Comparison of ENCODE assay signal across 16 cellular contexts in genomic region chr1:76285578-76286135, GRCh38.
DNase-seq lines count a peak whose midpoint lies in the region; ATAC-seq lines count a peak whose summit lies in the region.
"Had no signal": no experiment of that assay in that cellular context is flagged by ENCODE, and none has a peak within 500 bp of the region (broad histone marks: within the 10 kb centered on the region; RNA-seq: fewer than 3 reads in every experiment).

No MANE protein-coding gene starts in this region.

- H3K27ac Mint-ChIP-seq in activated CD4-positive, alpha-beta T cell treated with anti-CD3 and anti-CD28 coated beads, Interleukin-2, amount 10 ng/mL, durations not matched to agents 24 days and 14 days: peak overlapping the region; percentile 62
- peak overlapping the region; percentile 24 to 46 for H3K27ac Mint-ChIP-seq in stimulated activated naive CD8-positive, alpha-beta T cell treated with anti-CD3 and anti-CD28 coated beads, Interleukin-15, amount 100 ng/mL, for 72 hours
- peak overlapping the region; percentile 33 for H3K27ac Mint-ChIP-seq in activated T-helper 2 cell treated with anti-CD3 and anti-CD28 coated beads, Interferon-gamma antibody, Interleukin-2, Interleukin-4, amounts not matched to agents 10 μg/mL and 5 μg/mL and 100 μg/mL, durations not matched to agents 14 hours and 24 hours and 36 hours
- no peak overlapping the region for H3K27ac Mint-ChIP-seq in immature natural killer cell
- H3K27ac Mint-ChIP-seq: progenitor cell of endocrine pancreas had no signal

- no peaks in the 10 kb centered on the region for H3K27me3 Mint-ChIP-seq in activated CD4-positive, alpha-beta T cell treated with anti-CD3 and anti-CD28 coated beads, Interleukin-2, amount 10 ng/mL, durations not matched to agents 24 days and 14 days
- H3K27me3 Mint-ChIP-seq in stimulated activated naive CD8-positive, alpha-beta T cell treated with anti-CD3 and anti-CD28 coated beads, Interleukin-15, amount 100 ng/mL, for 72 hours: no peaks in the 10 kb centered on the region
- no peaks in the 10 kb centered on the region for H3K27me3 Mint-ChIP-seq in activated T-helper 2 cell treated with anti-CD3 and anti-CD28 coated beads, Interferon-gamma antibody, Interleukin-2, Interleukin-4, amounts not matched to agents 10 μg/mL and 5 μg/mL and 100 μg/mL, durations not matched to agents 14 hours and 24 hours and 36 hours (ENCODE audit: low read depth)
- no peaks in the 10 kb centered on the region for H3K27me3 Mint-ChIP-seq in immature natural killer cell (ENCODE audit: low read depth in 3 of 3)
- H3K27me3 Mint-ChIP-seq: progenitor cell of endocrine pancreas had no signal

- no peaks in the 10 kb centered on the region for H3K27me3 ChIP-seq in thymus (ENCODE audit: control insufficient read depth, insufficient read depth)
- H3K27me3 ChIP-seq: testis had no signal

- ATAC-seq in stimulated activated naive CD8-positive, alpha-beta T cell treated with anti-CD3 and anti-CD28 coated beads, Interleukin-15, amount 100 ng/mL, for 72 hours: no peak
- no peak for ATAC-seq in stimulated activated naive CD8-positive, alpha-beta T cell treated with anti-CD3 and anti-CD28 coated beads, Interleukin-15, Interleukin-2, amounts not matched to agents 100 U/mL and 50 U/mL, for 24 hours
- ATAC-seq in GM21526 (IDR thresholded peaks at IDR 0.05; ENCODE audit: low FRiP score, unreplicated experiment): no peak
- ATAC-seq: HCT116 had no signal

- peaks cover 52% of the 10 kb centered on the region for H3K4me1 Mint-ChIP-seq in activated CD4-positive, alpha-beta T cell treated with anti-CD3 and anti-CD28 coated beads, Interleukin-2, amount 10 ng/mL, durations not matched to agents 24 days and 14 days
- peaks cover 55% of the 10 kb centered on the region for H3K4me1 Mint-ChIP-seq in stimulated activated naive CD8-positive, alpha-beta T cell treated with anti-CD3 and anti-CD28 coated beads, Interleukin-15, amount 100 ng/mL, for 72 hours
- peaks cover 48% of the 10 kb centered on the region for H3K4me1 Mint-ChIP-seq in activated T-helper 2 cell treated with anti-CD3 and anti-CD28 coated beads, Interferon-gamma antibody, Interleukin-2, Interleukin-4, amounts not matched to agents 10 μg/mL and 5 μg/mL and 100 μg/mL, durations not matched to agents 14 hours and 24 hours and 36 hours (ENCODE audit: low read depth)
- H3K4me1 Mint-ChIP-seq in immature natural killer cell: peaks cover 0 to 4% of the 10 kb centered on the region in 2 donors

- H3K36me3 ChIP-seq in thymus (ENCODE audit: control insufficient read depth, insufficient read depth): no peaks in the 10 kb centered on the region

- no peaks in the 10 kb centered on the region for H3K9me3 Mint-ChIP-seq in activated CD4-positive, alpha-beta T cell treated with anti-CD3 and anti-CD28 coated beads, Interleukin-2, amount 10 ng/mL, durations not matched to agents 24 days and 14 days
- H3K9me3 Mint-ChIP-seq in stimulated activated naive CD8-positive, alpha-beta T cell treated with anti-CD3 and anti-CD28 coated beads, Interleukin-15, amount 100 ng/mL, for 72 hours: no peaks in the 10 kb centered on the region
- no peaks in the 10 kb centered on the region for H3K9me3 Mint-ChIP-seq in activated T-helper 2 cell treated with anti-CD3 and anti-CD28 coated beads, Interferon-gamma antibody, Interleukin-2, Interleukin-4, amounts not matched to agents 10 μg/mL and 5 μg/mL and 100 μg/mL, durations not matched to agents 14 hours and 24 hours and 36 hours
- H3K9me3 Mint-ChIP-seq in immature natural killer cell: peaks cover 0 to 8% (median 0%) of the 10 kb centered on the region in 6 donors
- H3K9me3 Mint-ChIP-seq: nephron progenitor cell had no signal

- H3K4me3 ChIP-seq in thymus (ENCODE audit: low read length): no peak overlapping the region
- H3K4me3 ChIP-seq: testis had no signal

- peaks cover 8% of the 10 kb centered on the region for H3K4me1 ChIP-seq in thymus (ENCODE audit: control insufficient read depth, insufficient read depth, low read length)
- H3K4me1 ChIP-seq: testis had no signal

- H3K4me3 Mint-ChIP-seq in activated CD4-positive, alpha-beta T cell treated with anti-CD3 and anti-CD28 coated beads, Interleukin-2, amount 10 ng/mL, durations not matched to agents 24 days and 14 days: peak overlapping the region; percentile 32
- peak overlapping the region; percentile 1 to 2 for H3K4me3 Mint-ChIP-seq in stimulated activated naive CD8-positive, alpha-beta T cell treated with anti-CD3 and anti-CD28 coated beads, Interleukin-15, amount 100 ng/mL, for 72 hours
- H3K4me3 Mint-ChIP-seq in activated T-helper 2 cell treated with anti-CD3 and anti-CD28 coated beads, Interferon-gamma antibody, Interleukin-2, Interleukin-4, amounts not matched to agents 10 μg/mL and 5 μg/mL and 100 μg/mL, durations not matched to agents 14 hours and 24 hours and 36 hours (ENCODE audit: low read depth): no peak overlapping the region
- H3K4me3 Mint-ChIP-seq in immature natural killer cell: no peak overlapping the region
- H3K4me3 Mint-ChIP-seq: nephron progenitor cell had no signal

- intact Hi-C loops in activated CD4-positive, alpha-beta T cell treated with anti-CD3 and anti-CD28 coated beads, Interleukin-2, amount 10 ng/mL, durations not matched to agents 24 days and 14 days (cut with micrococcal nuclease): no loop called here
- intact Hi-C loops in activated T-helper 2 cell treated with anti-CD3 and anti-CD28 coated beads, Interferon-gamma antibody, Interleukin-2, Interleukin-4, amounts not matched to agents 10 μg/mL and 5 μg/mL and 100 μg/mL, durations not matched to agents 14 hours and 24 hours and 36 hours (cut with micrococcal nuclease): no loop called here

- 56% methylated on average over 4 of the region's 4 CpGs for WGBS in thymus

- no peaks in the 10 kb centered on the region for H3K36me3 Mint-ChIP-seq in activated CD4-positive, alpha-beta T cell treated with anti-CD3 and anti-CD28 coated beads, Interleukin-2, amount 10 ng/mL, durations not matched to agents 24 days and 14 days (ENCODE audit: low read depth)
- H3K36me3 Mint-ChIP-seq in activated T-helper 2 cell treated with anti-CD3 and anti-CD28 coated beads, Interferon-gamma antibody, Interleukin-2, Interleukin-4, amounts not matched to agents 10 μg/mL and 5 μg/mL and 100 μg/mL, durations not matched to agents 14 hours and 24 hours and 36 hours (ENCODE audit: low read depth): no peaks in the 10 kb centered on the region
- H3K36me3 Mint-ChIP-seq in immature natural killer cell: no peaks in the 10 kb centered on the region

- no peaks in the 10 kb centered on the region for H3K9me3 ChIP-seq in thymus (ENCODE audit: control insufficient read depth)
- H3K9me3 ChIP-seq: testis had no signal

- H3K27ac ChIP-seq in thymus (ENCODE audit: low read depth): peak overlapping the region; percentile 80
- H3K27ac ChIP-seq: testis had no signal

- DNase-seq in activated CD4-positive, alpha-beta T cell treated with anti-CD3 and anti-CD28 coated beads, Interleukin-2, amount 10 ng/mL, durations not matched to agents 24 days and 14 days: peak; percentile 65
- no peak for DNase-seq in activated CD4-positive, alpha-beta T cell treated with anti-CD3 and anti-CD28 coated beads for 48 hours
- no peak for DNase-seq in stimulated activated naive CD8-positive, alpha-beta T cell treated with anti-CD3 and anti-CD28 coated beads, Interleukin-15, amount 100 ng/mL, for 72 hours
- no peak for DNase-seq in stimulated activated naive CD8-positive, alpha-beta T cell treated with anti-CD3 and anti-CD28 coated beads, Interleukin-15, Interleukin-2, amounts not matched to agents 100 U/mL and 50 U/mL, for 24 hours
- no peak for DNase-seq in activated T-helper 2 cell treated with anti-CD3 and anti-CD28 coated beads, Interferon-gamma antibody, Interleukin-2, Interleukin-4, amounts not matched to agents 10 μg/mL and 5 μg/mL and 100 μg/mL, durations not matched to agents 14 hours and 24 hours and 36 hours (ENCODE audit: low spot score)
- no peak for DNase-seq in immature natural killer cell
- DNase-seq: foreskin fibroblast, NCI-H1417 treated with DMSO at 0.1 percent for 48 hours, NCI-H524 treated with DMSO at 0.1 percent for 48 hours, nephron progenitor cell, Right ventricle myocardium superior, testis had no signal

Comparison
In these comparisons a context has a peak if more than half of its experiments do, and no peak if none do; other contexts are left out.
1. H3K27ac Mint-ChIP-seq: peak in activated CD4-positive, alpha-beta T cell treated with anti-CD3 and anti-CD28 coated beads, Interleukin-2, amount 10 ng/mL, durations not matched to agents 24 days and 14 days (single experiment), stimulated activated naive CD8-positive, alpha-beta T cell treated with anti-CD3 and anti-CD28 coated beads, Interleukin-15, amount 100 ng/mL, for 72 hours (2 of 2) and activated T-helper 2 cell treated with anti-CD3 and anti-CD28 coated beads, Interferon-gamma antibody, Interleukin-2, Interleukin-4, amounts not matched to agents 10 μg/mL and 5 μg/mL and 100 μg/mL, durations not matched to agents 14 hours and 24 hours and 36 hours (single experiment); none in immature natural killer cell (0 of 6).
2. H3K4me3 Mint-ChIP-seq: peak in activated CD4-positive, alpha-beta T cell treated with anti-CD3 and anti-CD28 coated beads, Interleukin-2, amount 10 ng/mL, durations not matched to agents 24 days and 14 days (single experiment) and stimulated activated naive CD8-positive, alpha-beta T cell treated with anti-CD3 and anti-CD28 coated beads, Interleukin-15, amount 100 ng/mL, for 72 hours (2 of 2); none in activated T-helper 2 cell treated with anti-CD3 and anti-CD28 coated beads, Interferon-gamma antibody, Interleukin-2, Interleukin-4, amounts not matched to agents 10 μg/mL and 5 μg/mL and 100 μg/mL, durations not matched to agents 14 hours and 24 hours and 36 hours (single experiment) and immature natural killer cell (0 of 5).